ENCODE assay signal across 11 cellular contexts in the genomic region with DNA sequence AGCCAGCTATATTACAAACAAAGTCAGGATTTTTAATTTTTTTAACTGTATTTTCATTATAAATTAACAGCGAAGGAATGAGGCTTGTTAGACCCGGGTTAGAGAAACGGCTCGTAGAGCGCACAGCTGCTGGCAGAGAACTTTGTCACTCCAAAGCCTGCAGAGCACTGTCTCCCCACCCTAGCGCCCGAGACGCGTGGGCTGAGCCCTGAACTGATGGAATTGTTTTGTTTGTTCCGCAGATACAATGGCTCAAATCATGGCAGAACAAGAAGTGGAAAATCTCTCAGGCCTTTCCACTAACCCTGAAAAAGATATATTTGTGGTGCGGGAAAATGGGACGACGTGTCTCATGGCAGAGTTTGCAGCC. TPM values are rescaled to one million over a fixed set of nuclear protein-coding genes. Genes with fewer than 3 reads are reported as not detected.
DNase-seq lines count a peak whose midpoint lies in the region; ATAC-seq and TF ChIP-seq lines count a peak whose summit lies in the region.
"Had no signal": no experiment of that assay in that cellular context is flagged by ENCODE, and none has a peak within 500 bp of the region (broad histone marks: within the 10 kb centered on the region; RNA-seq: fewer than 3 reads in every experiment).

No MANE protein-coding gene starts in this region.

- H3K36me3 Mint-ChIP-seq in glutamatergic neuron (ENCODE audit: unreplicated experiment): no peaks in the 10 kb centered on the region

- CTCF ChIA-PET in A673 (lab: Charles Lee): no interaction called here

- POLR2A ChIA-PET in A673 (lab: Charles Lee; ENCODE audit: low non-redundant PET): no interaction called here

- H3K36me3 ChIP-seq in NT2/D1 (ENCODE audit: insufficient read depth, insufficient read length, low read length) (no peaks in the 10 kb centered on the region), A673 (ENCODE audit: insufficient read depth, low read length, poor library complexity, severe bottlenecking) (no peaks in the 10 kb centered on the region)

- peaks cover 23% of the 10 kb centered on the region for H3K27me3 Mint-ChIP-seq in glutamatergic neuron (ENCODE audit: unreplicated experiment)

- H3K9me3 Mint-ChIP-seq in glutamatergic neuron (ENCODE audit: unreplicated experiment): peaks cover 3% of the 10 kb centered on the region
- H3K9me3 Mint-ChIP-seq: activated CD8-positive, alpha-beta T cell treated with anti-CD3 and anti-CD28 coated beads for 36 hours had no signal

- H3K4me3 ChIP-seq in GM12865 (ENCODE audit: low read depth, low read length): 0 out of 2 replicates have a peak overlapping the region, but pooled peaks have one; percentile 3
- peak overlapping the region; percentile 40 for H3K4me3 ChIP-seq in NT2/D1 (ENCODE audit: insufficient read length, low read depth)
- H3K4me3 ChIP-seq in A673 (ENCODE audit: low read depth, low read length, poor library complexity, severe bottlenecking): no peak overlapping the region
- H3K4me3 ChIP-seq: K562 had no signal

- H3K27me3 ChIP-seq in NT2/D1 (ENCODE audit: insufficient read depth, insufficient read length) (peaks cover 94% of the 10 kb centered on the region), A673 (replicated peaks; ENCODE audit: insufficient read depth, low read depth, low read length, poor library complexity) (peaks cover 74% of the 10 kb centered on the region)

- TF ChIP-seq CTCF in GM12865 (IDR thresholded peaks at IDR 0.05; ENCODE audit: insufficient read depth, low read depth, low read length, missing control alignments) (no peak), glutamatergic neuron (IDR thresholded peaks at IDR 0.05; ENCODE audit: partially characterized antibody, unreplicated experiment) (no peak), A673 (conservative IDR thresholded peaks at IDR 0.05; ENCODE audit: low read depth, low read length) (no peak)

- H3K27ac Mint-ChIP-seq in glutamatergic neuron (ENCODE audit: unreplicated experiment): no peak overlapping the region
- H3K27ac Mint-ChIP-seq: activated CD8-positive, alpha-beta T cell treated with anti-CD3 and anti-CD28 coated beads for 36 hours had no signal

- ATAC-seq in GM19452 (IDR thresholded peaks at IDR 0.05; ENCODE audit: unreplicated experiment): no peak
- ATAC-seq: activated CD8-positive, alpha-beta T cell treated with anti-CD3 and anti-CD28 coated beads for 36 hours; K562 had no signal

- intact Hi-C loops in A673 (cut with micrococcal nuclease; ENCODE audit: unreplicated experiment): no loop called here

- BruUV-seq in A673 (replicated peaks; lab: Mats Ljungman, UMichigan): no TSS peak

- H3K9ac ChIP-seq in NT2/D1 (ENCODE audit: insufficient read length, low read depth): peak overlapping the region; percentile 72

- H3K4me1 ChIP-seq in NT2/D1 (ENCODE audit: insufficient read depth, insufficient read length) (peaks cover 7% of the 10 kb centered on the region), A673 (ENCODE audit: insufficient read depth, low read length, poor library complexity, severe bottlenecking) (no peaks in the 10 kb centered on the region)

- no peak overlapping the region for H3K27ac ChIP-seq in A673 (ENCODE audit: low read depth, low read length, poor library complexity, severe bottlenecking)

- peaks cover 5% of the 10 kb centered on the region for H3K4me1 Mint-ChIP-seq in glutamatergic neuron (ENCODE audit: low read depth, unreplicated experiment)

- DNase-seq in GM12865 (ENCODE audit: low read depth): no peak
- no peak for DNase-seq in NT2/D1 (ENCODE audit: low read depth, low spot score)
- DNase-seq in glutamatergic neuron: no peak
- DNase-seq in retina: peak; percentile 63
- DNase-seq in A673 (ENCODE audit: low spot score): no peak
- no peak for DNase-seq in DMS 273 (lab: John Stamatoyannopoulos, UW; ENCODE audit: unreplicated experiment)
- DNase-seq: activated CD8-positive, alpha-beta T cell treated with anti-CD3 and anti-CD28 coated beads for 36 hours; DMS153; T-helper 9 cell had no signal

- H3K4me3 Mint-ChIP-seq in glutamatergic neuron (ENCODE audit: unreplicated experiment): peak overlapping the region; percentile 81
- H3K4me3 Mint-ChIP-seq: activated CD8-positive, alpha-beta T cell treated with anti-CD3 and anti-CD28 coated beads for 36 hours had no signal

- H3K9me3 ChIP-seq in NT2/D1 (ENCODE audit: insufficient read depth, low read length) (no peaks in the 10 kb centered on the region), A673 (ENCODE audit: low read depth, low read length, poor library complexity, severe bottlenecking) (no peaks in the 10 kb centered on the region)

RNA-seq across cellular contexts. Expression of a gene that starts 0.8 kb away (rescaled TPM):
- total RNA-seq in glutamatergic neuron (ENCODE audit: unreplicated experiment): not detected
- not detected in 2 replicates for total RNA-seq in A673 (2021)
- total RNA-seq: activated CD8-positive, alpha-beta T cell treated with anti-CD3 and anti-CD28 coated beads for 36 hours; K562 had no signal
